ENCODE assay signal across 26 cellular contexts in genomic region chr7:98374285-98374680, GRCh38. TPM values are rescaled to one million over a fixed set of nuclear protein-coding genes. Genes with fewer than 3 reads are reported as not detected.
DNase-seq lines count a peak whose midpoint lies in the region; ATAC-seq and TF ChIP-seq lines count a peak whose summit lies in the region.
"Had no signal": no experiment of that assay in that cellular context is flagged by ENCODE, and none has a peak within 500 bp of the region (broad histone marks: within the 10 kb centered on the region; RNA-seq: fewer than 3 reads in every experiment).

No MANE protein-coding gene starts in this region.

- no peak overlapping the region for H3K4me2 ChIP-seq in Loucy (ENCODE audit: low read depth, low read length, poor library complexity, severe bottlenecking)
- H3K4me2 ChIP-seq: A549, BLaER1 had no signal

- CTCF ChIA-PET in A673 (lab: Charles Lee), result no interaction called here

- H3K4me1 ChIP-seq in Loucy (ENCODE audit: insufficient read depth, low read length, poor library complexity, severe bottlenecking), result no peaks in the 10 kb centered on the region
- H3K4me1 ChIP-seq in RWPE2 (ENCODE audit: insufficient read depth, poor library complexity, severe bottlenecking), result peaks cover 35% of the 10 kb centered on the region
- no peaks in the 10 kb centered on the region for H3K4me1 ChIP-seq in sigmoid colon
- peaks cover 7% of the 10 kb centered on the region for H3K4me1 ChIP-seq in suprapubic skin
- peaks cover 3% of the 10 kb centered on the region for H3K4me1 ChIP-seq in A673 (ENCODE audit: insufficient read depth, low read length, poor library complexity, severe bottlenecking)
- H3K4me1 ChIP-seq: BE2C, BLaER1 had no signal

- no peak overlapping the region for H3K4me3 Mint-ChIP-seq in neural crest cell
- H3K4me3 Mint-ChIP-seq: CD14-positive monocyte; CD4-positive, alpha-beta memory T cell; CD8-positive, alpha-beta memory T cell had no signal

- H3K9me3 Mint-ChIP-seq in neural crest cell, result no peaks in the 10 kb centered on the region
- H3K9me3 Mint-ChIP-seq: CD4-positive, CD25-positive, alpha-beta regulatory T cell; CD8-positive, alpha-beta memory T cell had no signal

- no peak for TF ChIP-seq EP300 in sigmoid colon (IDR thresholded peaks at IDR 0.05)
- TF ChIP-seq EP300 in suprapubic skin (IDR thresholded peaks at IDR 0.05), result no peak

- H3K36me3 Mint-ChIP-seq in neural crest cell (ENCODE audit: low read depth), result no peaks in the 10 kb centered on the region
- H3K36me3 Mint-ChIP-seq: CD14-positive monocyte; CD4-positive, alpha-beta memory T cell; CD4-positive, CD25-positive, alpha-beta regulatory T cell; CD8-positive, alpha-beta memory T cell had no signal

- no peaks in the 10 kb centered on the region for H3F3A ChIP-seq in Loucy (ENCODE audit: low read depth)

- no peak for TF ChIP-seq CTCF in Loucy (conservative IDR thresholded peaks at IDR 0.05; ENCODE audit: low read length)
- TF ChIP-seq CTCF in RWPE2 (IDR thresholded peaks at IDR 0.05; ENCODE audit: poor library complexity, severe bottlenecking), result no peak
- TF ChIP-seq CTCF in neural crest cell (conservative IDR thresholded peaks at IDR 0.05), result no peak
- TF ChIP-seq CTCF in sigmoid colon (IDR thresholded peaks at IDR 0.05), result no peak
- TF ChIP-seq CTCF in suprapubic skin (IDR thresholded peaks at IDR 0.05), result no peak
- TF ChIP-seq CTCF in A673 (conservative IDR thresholded peaks at IDR 0.05; ENCODE audit: low read depth, low read length), result no peak

- WGBS in sigmoid colon, 2 donors, result 92 to 93% methylated on average over 3 of the region's 3 CpGs
- 88% methylated on average over 3 of the region's 3 CpGs for WGBS in suprapubic skin

- no peak overlapping the region for H3K4me3 ChIP-seq in Loucy (ENCODE audit: low read length, poor library complexity, severe bottlenecking)
- H3K4me3 ChIP-seq in RWPE2 (ENCODE audit: severe bottlenecking), result no peak overlapping the region
- no peak overlapping the region for H3K4me3 ChIP-seq in sigmoid colon
- H3K4me3 ChIP-seq in suprapubic skin, result no peak overlapping the region
- no peak overlapping the region for H3K4me3 ChIP-seq in A673 (ENCODE audit: low read depth, low read length, poor library complexity, severe bottlenecking)
- H3K4me3 ChIP-seq: A549, BLaER1, GM12878 had no signal

- peak overlapping the region; percentile 6 for H3K27ac Mint-ChIP-seq in neural crest cell (ENCODE audit: unreplicated experiment)
- H3K27ac Mint-ChIP-seq: CD4-positive, alpha-beta memory T cell; CD4-positive, CD25-positive, alpha-beta regulatory T cell; CD8-positive, alpha-beta memory T cell had no signal

- H3K9ac ChIP-seq in Loucy (ENCODE audit: low read depth, low read length, poor library complexity, severe bottlenecking), result no peak overlapping the region
- H3K9ac ChIP-seq: BLaER1 had no signal

- no peaks in the 10 kb centered on the region for H3K36me3 ChIP-seq in Loucy (ENCODE audit: insufficient read depth, low read length)
- peaks cover 11% of the 10 kb centered on the region; the same call in 1 of the 2 replicates for H3K36me3 ChIP-seq in RWPE2 (ENCODE audit: low read depth)
- H3K36me3 ChIP-seq in sigmoid colon, result no peaks in the 10 kb centered on the region
- no peaks in the 10 kb centered on the region for H3K36me3 ChIP-seq in suprapubic skin
- no peaks in the 10 kb centered on the region for H3K36me3 ChIP-seq in A673 (ENCODE audit: insufficient read depth, low read length, poor library complexity, severe bottlenecking)
- H3K36me3 ChIP-seq: BE2C, BLaER1 had no signal

- H3K27ac ChIP-seq in RWPE2 (ENCODE audit: poor library complexity, severe bottlenecking) (peak overlapping the region; percentile 67), sigmoid colon (no peak overlapping the region), suprapubic skin (no peak overlapping the region), A673 (ENCODE audit: low read depth, low read length, poor library complexity, severe bottlenecking) (no peak overlapping the region)
- H3K27ac ChIP-seq: 22Rv1, BLaER1 had no signal

- no peaks in the 10 kb centered on the region for H3K9me3 ChIP-seq in Loucy (ENCODE audit: insufficient read depth, low read depth, low read length)
- no peaks in the 10 kb centered on the region for H3K9me3 ChIP-seq in RWPE2 (ENCODE audit: severe bottlenecking)
- no peaks in the 10 kb centered on the region for H3K9me3 ChIP-seq in sigmoid colon
- no peaks in the 10 kb centered on the region for H3K9me3 ChIP-seq in suprapubic skin
- H3K9me3 ChIP-seq in A673 (ENCODE audit: low read depth, low read length, poor library complexity, severe bottlenecking), result no peaks in the 10 kb centered on the region
- H3K9me3 ChIP-seq: A549, BE2C, BLaER1 had no signal

- BruUV-seq in A673 (replicated peaks; lab: Mats Ljungman, UMichigan), result no TSS peak

- H3K27me3 Mint-ChIP-seq in neural crest cell (ENCODE audit: low read depth), result no peaks in the 10 kb centered on the region
- H3K27me3 Mint-ChIP-seq: CD4-positive, alpha-beta memory T cell; CD4-positive, CD25-positive, alpha-beta regulatory T cell; CD8-positive, alpha-beta memory T cell had no signal

- intact Hi-C loops in sigmoid colon (cut with DNase I) (no loop called here), A673 (cut with micrococcal nuclease; ENCODE audit: unreplicated experiment) (no loop called here)

- no peaks in the 10 kb centered on the region for H3K9me2 ChIP-seq in Loucy (replicated peaks; ENCODE audit: low read depth, low read length)

- H4K20me1 ChIP-seq in Loucy (ENCODE audit: insufficient read depth, low read length, poor library complexity, severe bottlenecking), result no peaks in the 10 kb centered on the region
- H4K20me1 ChIP-seq: BLaER1 had no signal

- TF ChIP-seq POLR2A in sigmoid colon (IDR thresholded peaks at IDR 0.05) (no peak), suprapubic skin (IDR thresholded peaks at IDR 0.05) (no peak)

- H3K79me2 ChIP-seq in Loucy (ENCODE audit: insufficient read depth, low read length), result no peaks in the 10 kb centered on the region

- H2AFZ ChIP-seq in Loucy (ENCODE audit: low read length), result peak overlapping the region; percentile 36; the same call in 1 of the 2 replicates

- DNase-seq in RWPE2 (ENCODE audit: low spot score) (no peak), neural crest cell (ENCODE audit: low read depth, low spot score) (no peak), sigmoid colon (peak; percentile 1), suprapubic skin (ENCODE audit: low spot score in 2 of 2) (no peak), HuH-7.5 (ENCODE audit: low spot score) (no peak), A673 (ENCODE audit: low spot score) (no peak), NCI-H2029 (lab: John Stamatoyannopoulos, UW) (no peak)
- DNase-seq: ACHN; BE2C; C1 segment of cervical spinal cord; CD4-positive, alpha-beta memory T cell; CD4-positive, CD25-positive, alpha-beta regulatory T cell; CD8-positive, alpha-beta memory T cell; COR-L47; DMS 273 treated with DMSO at 0.1 percent for 48 hours; DMS153; DMS79; DND-41; EL; GDM1 had no signal

- POLR2A ChIA-PET in A673 (lab: Charles Lee; ENCODE audit: low non-redundant PET), result interaction anchor here (1.0 kb wide), 1 partner anchor 10 kb away, joined by 3 read pairs; no protein-coding TSS in a partner anchor

- H3K4me1 Mint-ChIP-seq in neural crest cell, result no peaks in the 10 kb centered on the region
- H3K4me1 Mint-ChIP-seq: CD14-positive monocyte; CD4-positive, alpha-beta memory T cell; CD4-positive, CD25-positive, alpha-beta regulatory T cell; CD8-positive, alpha-beta memory T cell had no signal

- no peak for ATAC-seq in RWPE2 (ENCODE audit: low read depth)
- ATAC-seq: A549, GM12878 had no signal

- H3K27me3 ChIP-seq in Loucy (ENCODE audit: insufficient read depth, low read length, poor library complexity, severe bottlenecking) (no peaks in the 10 kb centered on the region), RWPE2 (ENCODE audit: insufficient read depth, poor library complexity, severe bottlenecking) (no peaks in the 10 kb centered on the region), sigmoid colon (no peaks in the 10 kb centered on the region), suprapubic skin (no peaks in the 10 kb centered on the region), A673 (replicated peaks; ENCODE audit: insufficient read depth, low read depth, low read length, poor library complexity) (no peaks in the 10 kb centered on the region)
- H3K27me3 ChIP-seq: BE2C, BLaER1 had no signal

RNA-seq across cellular contexts. Expression of gene BAIAP2L1, which starts 26.6 kb away (rescaled TPM):
- total RNA-seq in neural crest cell (1.5 and 2.1 TPM in 2 replicates), sigmoid colon (1 to 10 TPM in 1 of 4 donors, under 1 TPM in 3; 0.27 to 3.0 (median 0.51) TPM), suprapubic skin (10 to 100 TPM; 24.3 to 28.2 (median 26.9) TPM), A673 (2021) (0.77 and 0.92 TPM in 2 replicates)
- 10 to 100 TPM; 26.4 to 44.2 (median 34.7) TPM for polyA plus RNA-seq in sigmoid colon
